In genomic region chr7:157409753-157410727, GRCh38 we compare ENCODE assay signal across 1 cellular context.
TF ChIP-seq lines count a peak whose summit lies in the region.

No MANE protein-coding gene starts in this region.

TF ChIP-seq in GM23338, 12 proteins besides CTCF, POLR2A, EP300 and RAD21 (continued from another document):
- TF ChIP-seq ZNF462 (CRISPR knock-in tag; IDR thresholded peaks at IDR 0.05) (no peak), CREB1 (CRISPR knock-in tag; IDR thresholded peaks at IDR 0.05; ENCODE audit: low read depth) (no peak), ZNF331 (CRISPR knock-in tag; IDR thresholded peaks at IDR 0.05; ENCODE audit: low read depth) (no peak), REST (IDR thresholded peaks at IDR 0.05; ENCODE audit: unreplicated experiment) (no peak)
TF ChIP-seq in GM23338: peak in this region for 0.
